In the genomic region with DNA sequence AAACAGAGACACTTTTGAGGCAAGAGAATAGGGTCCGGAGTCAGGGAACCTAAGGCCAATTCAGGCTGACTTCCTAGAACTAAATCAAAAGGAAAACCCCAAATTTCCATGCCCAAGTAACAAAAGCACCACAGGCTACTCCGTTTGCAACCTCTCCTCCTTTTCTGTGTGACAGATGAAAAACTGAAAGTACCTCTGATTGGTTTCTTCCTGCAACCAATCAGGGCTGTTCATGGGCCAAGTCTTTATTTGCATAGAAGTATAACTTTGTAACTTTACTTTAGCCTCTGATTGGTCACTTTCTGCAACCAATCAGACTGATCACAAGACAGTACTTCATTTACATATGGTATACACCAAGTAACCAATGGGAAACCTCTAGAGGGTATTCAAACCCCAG, we compare ENCODE assay signal across 13 cellular contexts.
A peak's percentile ranks its signal among the peaks of the same experiment; 100 is the strongest.
DNase-seq lines count a peak whose midpoint lies in the region; ATAC-seq and TF ChIP-seq lines count a peak whose summit lies in the region.
"Had no signal": no experiment of that assay in that cellular context is flagged by ENCODE, and none has a peak within 500 bp of the region (broad histone marks: within the 10 kb centered on the region; RNA-seq: fewer than 3 reads in every experiment).

No MANE protein-coding gene starts in this region.

- POLR2A ChIA-PET in WTC11 (lab: Charles Lee): interaction anchor here (0.6 kb wide), 1 partner anchor 142 kb away, joined by 5 read pairs; no protein-coding TSS in a partner anchor

- WGBS in hepatocyte (ENCODE audit: low lambda C conversion rate, missing lambda C conversion rate): 74% methylated on average over 2 of the region's 2 CpGs

- H4K20me1 ChIP-seq in hepatocyte (ENCODE audit: insufficient read depth, poor library complexity, severe bottlenecking): no peaks in the 10 kb centered on the region

- peaks cover 7% of the 10 kb centered on the region for H3K36me3 Mint-ChIP-seq in WTC11

- CTCF ChIA-PET in WTC11 (lab: Charles Lee): no interaction called here

- no peaks in the 10 kb centered on the region for H3K36me3 ChIP-seq in hepatocyte (replicated peaks; ENCODE audit: insufficient read depth, low read depth)
- H3K36me3 ChIP-seq: adrenal gland, gastrocnemius medialis, upper lobe of right lung had no signal

- TF ChIP-seq CTCF in WTC11 (IDR thresholded peaks at IDR 0.05): no peak
- TF ChIP-seq CTCF in hepatocyte (IDR thresholded peaks at IDR 0.05; ENCODE audit: poor library complexity): no peak

- no peaks in the 10 kb centered on the region for H3K27me3 Mint-ChIP-seq in WTC11 (ENCODE audit: low read depth)

- H3K4me2 ChIP-seq in hepatocyte: no peak overlapping the region

- no peak overlapping the region for H3K4me3 Mint-ChIP-seq in WTC11

- DNase-seq in Daoy (ENCODE audit: low read depth) (peak; percentile 35), WTC11 (ENCODE audit: low spot score) (no peak), hepatocyte (ENCODE audit: low spot score) (no peak), NCI-H2227 (lab: John Stamatoyannopoulos, UW; ENCODE audit: unreplicated experiment) (no peak), HPDE6-E6E7 (ENCODE audit: extremely low spot score) (no peak), 8988T (no peak)
- no peak for DNase-seq in activated naive CD4-positive, alpha-beta T cell (lab: John Stamatoyannopoulos, UW)
- DNase-seq: activated CD4-positive, alpha-beta T cell treated with anti-CD3 and anti-CD28 coated beads for 1 hour; adrenal gland; gastrocnemius medialis; psoas muscle; upper lobe of right lung had no signal

- H3K4me1 ChIP-seq in hepatocyte (ENCODE audit: insufficient read depth): no peaks in the 10 kb centered on the region
- H3K4me1 ChIP-seq: adrenal gland, gastrocnemius medialis, psoas muscle, upper lobe of right lung had no signal

- H3K4me3 ChIP-seq in hepatocyte: no peak overlapping the region
- H3K4me3 ChIP-seq: adrenal gland, gastrocnemius medialis, psoas muscle, upper lobe of right lung had no signal

- peak overlapping the region; percentile 25 for H2AFZ ChIP-seq in hepatocyte

- H3K9me3 Mint-ChIP-seq in WTC11: peaks cover 20% of the 10 kb centered on the region

- H3K27ac Mint-ChIP-seq in WTC11: peak overlapping the region; percentile 84

- peaks cover 24% of the 10 kb centered on the region for H3K4me1 Mint-ChIP-seq in WTC11

- peak; percentile 45 for ATAC-seq in HG03175 (IDR thresholded peaks at IDR 0.05; ENCODE audit: unreplicated experiment)
- ATAC-seq in WTC11: peak; percentile 88
- ATAC-seq: gastrocnemius medialis, psoas muscle, upper lobe of right lung had no signal

- H3K27me3 ChIP-seq in hepatocyte: no peaks in the 10 kb centered on the region
- H3K27me3 ChIP-seq: adrenal gland, gastrocnemius medialis, upper lobe of right lung had no signal

- no peaks in the 10 kb centered on the region for H3K79me2 ChIP-seq in hepatocyte

- no peaks in the 10 kb centered on the region for H3K9me2 ChIP-seq in hepatocyte (replicated peaks; ENCODE audit: insufficient read depth)

- H3K9me3 ChIP-seq in hepatocyte (ENCODE audit: low read depth): no peaks in the 10 kb centered on the region
- H3K9me3 ChIP-seq: adrenal gland, gastrocnemius medialis, psoas muscle, upper lobe of right lung had no signal

- H3K27ac ChIP-seq in hepatocyte: no peak overlapping the region
- H3K27ac ChIP-seq: adrenal gland, gastrocnemius medialis, psoas muscle, upper lobe of right lung had no signal

TF ChIP-seq in WTC11, 78 proteins besides CTCF, POLR2A, EP300 and RAD21:
- TF ChIP-seq, protein P1, sequence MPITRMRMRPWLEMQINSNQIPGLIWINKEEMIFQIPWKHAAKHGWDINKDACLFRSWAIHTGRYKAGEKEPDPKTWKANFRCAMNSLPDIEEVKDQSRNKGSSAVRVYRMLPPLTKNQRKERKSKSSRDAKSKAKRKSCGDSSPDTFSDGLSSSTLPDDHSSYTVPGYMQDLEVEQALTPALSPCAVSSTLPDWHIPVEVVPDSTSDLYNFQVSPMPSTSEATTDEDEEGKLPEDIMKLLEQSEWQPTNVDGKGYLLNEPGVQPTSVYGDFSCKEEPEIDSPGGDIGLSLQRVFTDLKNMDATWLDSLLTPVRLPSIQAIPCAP (CRISPR knock-in tag; IDR thresholded peaks at IDR 0.05): no peak
- TF ChIP-seq, protein P2, sequence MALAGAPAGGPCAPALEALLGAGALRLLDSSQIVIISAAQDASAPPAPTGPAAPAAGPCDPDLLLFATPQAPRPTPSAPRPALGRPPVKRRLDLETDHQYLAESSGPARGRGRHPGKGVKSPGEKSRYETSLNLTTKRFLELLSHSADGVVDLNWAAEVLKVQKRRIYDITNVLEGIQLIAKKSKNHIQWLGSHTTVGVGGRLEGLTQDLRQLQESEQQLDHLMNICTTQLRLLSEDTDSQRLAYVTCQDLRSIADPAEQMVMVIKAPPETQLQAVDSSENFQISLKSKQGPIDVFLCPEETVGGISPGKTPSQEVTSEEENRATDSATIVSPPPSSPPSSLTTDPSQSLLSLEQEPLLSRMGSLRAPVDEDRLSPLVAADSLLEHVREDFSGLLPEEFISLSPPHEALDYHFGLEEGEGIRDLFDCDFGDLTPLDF (CRISPR knock-in tag; IDR thresholded peaks at IDR 0.05): no peak
- TF ChIP-seq RORB (CRISPR knock-in tag; IDR thresholded peaks at IDR 0.05): no peak
- no peak for TF ChIP-seq ELF4 (CRISPR knock-in tag; IDR thresholded peaks at IDR 0.05; ENCODE audit: low read depth)
- TF ChIP-seq, protein P3, sequence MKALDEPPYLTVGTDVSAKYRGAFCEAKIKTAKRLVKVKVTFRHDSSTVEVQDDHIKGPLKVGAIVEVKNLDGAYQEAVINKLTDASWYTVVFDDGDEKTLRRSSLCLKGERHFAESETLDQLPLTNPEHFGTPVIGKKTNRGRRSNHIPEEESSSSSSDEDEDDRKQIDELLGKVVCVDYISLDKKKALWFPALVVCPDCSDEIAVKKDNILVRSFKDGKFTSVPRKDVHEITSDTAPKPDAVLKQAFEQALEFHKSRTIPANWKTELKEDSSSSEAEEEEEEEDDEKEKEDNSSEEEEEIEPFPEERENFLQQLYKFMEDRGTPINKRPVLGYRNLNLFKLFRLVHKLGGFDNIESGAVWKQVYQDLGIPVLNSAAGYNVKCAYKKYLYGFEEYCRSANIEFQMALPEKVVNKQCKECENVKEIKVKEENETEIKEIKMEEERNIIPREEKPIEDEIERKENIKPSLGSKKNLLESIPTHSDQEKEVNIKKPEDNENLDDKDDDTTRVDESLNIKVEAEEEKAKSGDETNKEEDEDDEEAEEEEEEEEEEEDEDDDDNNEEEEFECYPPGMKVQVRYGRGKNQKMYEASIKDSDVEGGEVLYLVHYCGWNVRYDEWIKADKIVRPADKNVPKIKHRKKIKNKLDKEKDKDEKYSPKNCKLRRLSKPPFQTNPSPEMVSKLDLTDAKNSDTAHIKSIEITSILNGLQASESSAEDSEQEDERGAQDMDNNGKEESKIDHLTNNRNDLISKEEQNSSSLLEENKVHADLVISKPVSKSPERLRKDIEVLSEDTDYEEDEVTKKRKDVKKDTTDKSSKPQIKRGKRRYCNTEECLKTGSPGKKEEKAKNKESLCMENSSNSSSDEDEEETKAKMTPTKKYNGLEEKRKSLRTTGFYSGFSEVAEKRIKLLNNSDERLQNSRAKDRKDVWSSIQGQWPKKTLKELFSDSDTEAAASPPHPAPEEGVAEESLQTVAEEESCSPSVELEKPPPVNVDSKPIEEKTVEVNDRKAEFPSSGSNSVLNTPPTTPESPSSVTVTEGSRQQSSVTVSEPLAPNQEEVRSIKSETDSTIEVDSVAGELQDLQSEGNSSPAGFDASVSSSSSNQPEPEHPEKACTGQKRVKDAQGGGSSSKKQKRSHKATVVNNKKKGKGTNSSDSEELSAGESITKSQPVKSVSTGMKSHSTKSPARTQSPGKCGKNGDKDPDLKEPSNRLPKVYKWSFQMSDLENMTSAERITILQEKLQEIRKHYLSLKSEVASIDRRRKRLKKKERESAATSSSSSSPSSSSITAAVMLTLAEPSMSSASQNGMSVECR (CRISPR knock-in tag; IDR thresholded peaks at IDR 0.05; ENCODE audit: borderline replicate concordance): no peak
